In genomic region chr10:99620713-99621453, GRCh38 we compare ENCODE assay signal across 8 cellular contexts. TPM values are rescaled to one million over a fixed set of nuclear protein-coding genes. Genes with fewer than 3 reads are reported as not detected.
DNase-seq lines count a peak whose midpoint lies in the region; ATAC-seq, FAIRE-seq and TF ChIP-seq lines count a peak whose summit lies in the region.

No MANE protein-coding gene starts in this region.

- peaks cover 15% of the 10 kb centered on the region for H3K36me3 Mint-ChIP-seq in T-helper 1 cell treated with Interleukin-12 subunit alpha and Interleukin-12 subunit beta and Interleukin-4 antibody, amounts not matched to agents 30 μg/mL and 1 μg/mL, for 36 hours (ENCODE audit: low read depth)

- H3K36me3 ChIP-seq in psoas muscle (ENCODE audit: insufficient read depth in 1 of 2, low read depth in 1 of 2): peaks cover 0 to 6% of the 10 kb centered on the region in 2 donors

- peak overlapping the region; percentile 96 for H3K27ac Mint-ChIP-seq in T-helper 1 cell treated with Interleukin-12 subunit alpha and Interleukin-12 subunit beta and Interleukin-4 antibody, amounts not matched to agents 30 μg/mL and 1 μg/mL, for 36 hours

- H3K9me3 Mint-ChIP-seq in T-helper 1 cell treated with Interleukin-12 subunit alpha and Interleukin-12 subunit beta and Interleukin-4 antibody, amounts not matched to agents 30 μg/mL and 1 μg/mL, for 36 hours: no peaks in the 10 kb centered on the region

- ATAC-seq in HG02678 (IDR thresholded peaks at IDR 0.05; ENCODE audit: unreplicated experiment) (peak; percentile 84), left ventricle myocardium superior (peak; percentile 94), psoas muscle (peak; percentile 90 to 91 (median 90))

- WGBS in psoas muscle, 3 donors: 0% methylated on average over 72 to 78 of the region's 78 CpGs

- peak overlapping the region; percentile 90 for H3K4me3 Mint-ChIP-seq in T-helper 1 cell treated with Interleukin-12 subunit alpha and Interleukin-12 subunit beta and Interleukin-4 antibody, amounts not matched to agents 30 μg/mL and 1 μg/mL, for 36 hours

- FAIRE-seq in urothelium cell line (lab: Jason Lieb, UNC): no peak

- no peak for TF ChIP-seq CTCF in GM12864 (IDR thresholded peaks at IDR 0.05; ENCODE audit: low read depth, low read length, missing control alignments)
- peak; percentile 5 for TF ChIP-seq CTCF in psoas muscle (IDR thresholded peaks at IDR 0.05)

- DNase-seq in GM12864 (ENCODE audit: low read depth) (peak; percentile 52), NCI-H1417 (lab: John Stamatoyannopoulos, UW) (peak; percentile 62 to 98 (median 86)), amygdala (lab: John Stamatoyannopoulos, UW) (peak; percentile 64 to 100 (median 89)), left ventricle myocardium superior (peak; percentile 95), psoas muscle (peak; percentile 95 to 97), urothelium cell line (ENCODE audit: low spot score) (peak; percentile 92)

- no peaks in the 10 kb centered on the region for H3K27me3 ChIP-seq in psoas muscle (ENCODE audit: insufficient read depth in 3 of 3, low read length in 2 of 3)

- peaks cover 38% of the 10 kb centered on the region for H3K4me1 Mint-ChIP-seq in T-helper 1 cell treated with Interleukin-12 subunit alpha and Interleukin-12 subunit beta and Interleukin-4 antibody, amounts not matched to agents 30 μg/mL and 1 μg/mL, for 36 hours (ENCODE audit: low read depth)

- intact Hi-C loops in left ventricle myocardium superior (cut with micrococcal nuclease) (no loop called here), psoas muscle (cut with DNase I) (loop anchor here (1.0 to 5.0 kb wide), 2 partner anchors 36 to 111 kb away; partner anchors contain the start of genes ENTPD7 (in 2 of the 2), COX15 (in 1 of the 2) and CUTC (in 1 of the 2))

- peaks cover 4% of the 10 kb centered on the region for H3K27me3 Mint-ChIP-seq in T-helper 1 cell treated with Interleukin-12 subunit alpha and Interleukin-12 subunit beta and Interleukin-4 antibody, amounts not matched to agents 30 μg/mL and 1 μg/mL, for 36 hours (ENCODE audit: low read depth)

- peaks cover 31% of the 10 kb centered on the region for H3K4me1 ChIP-seq in psoas muscle

- H3K27ac ChIP-seq in psoas muscle: peak overlapping the region; percentile 92

- no peaks in the 10 kb centered on the region for H3K9me3 ChIP-seq in psoas muscle

- peak overlapping the region; percentile 89 for H3K4me3 ChIP-seq in GM12864 (ENCODE audit: low read depth, low read length)
- H3K4me3 ChIP-seq in psoas muscle: peak overlapping the region; percentile 83

RNA-seq across cellular contexts. Expression of gene SLC25A28, which starts 0.6 kb away (rescaled TPM):
- total RNA-seq in left ventricle myocardium superior (43.1 TPM), psoas muscle (10 to 100 TPM; 30.6 to 64.1 (median 61.9) TPM)
- 10 to 100 TPM; 41.3 to 69.8 (median 44.7) TPM for polyA plus RNA-seq in psoas muscle

RNA-seq across cellular contexts. Expression of gene ENTPD7, which starts 38.4 kb away (rescaled TPM):
- 2.7 TPM for total RNA-seq in left ventricle myocardium superior
- total RNA-seq in psoas muscle: 1 to 10 TPM; 1.1 to 2.1 (median 1.4) TPM
- polyA plus RNA-seq in psoas muscle: 1 to 10 TPM in 1 of 3 donors, under 1 TPM in 2; 0.35 to 3.3 (median 0.92) TPM

Comparison
In these comparisons a context has a peak if more than half of its experiments do, and no peak if none do; other contexts are left out.
1. Peak in every context shown above with its lines: DNase-seq, ATAC-seq, H3K4me3 ChIP-seq and H3K27ac ChIP-seq.